Comparison of ENCODE assay signal across 17 cellular contexts in genomic region chr2:62713837-62714236, GRCh38.
"Had no signal": no experiment of that assay in that cellular context is flagged by ENCODE, and none has a peak within 500 bp of the region (broad histone marks: within the 10 kb centered on the region; RNA-seq: fewer than 3 reads in every experiment).

No MANE protein-coding gene starts in this region.

- H3K9me3 Mint-ChIP-seq: activated naive CD4-positive, alpha-beta T cell treated with anti-CD3 and anti-CD28 coated beads for 36 hours; T-cell had no signal

- H3K27me3 Mint-ChIP-seq: naive thymus-derived CD8-positive, alpha-beta T cell; T-cell had no signal

- H3K36me3 ChIP-seq: adrenal gland, neutrophil, right atrium auricular region had no signal

- FAIRE-seq: small intestine had no signal

- H3K4me3 Mint-ChIP-seq: activated CD8-positive, alpha-beta T cell treated with anti-CD3 and anti-CD28 coated beads, Interleukin-2, amount 10 ng/mL, durations not matched to agents 7 days and 5 days; activated naive CD4-positive, alpha-beta T cell treated with anti-CD3 and anti-CD28 coated beads for 36 hours; naive thymus-derived CD8-positive, alpha-beta T cell; T-cell had no signal

- H3K9me3 ChIP-seq: adrenal gland, esophagus squamous epithelium, neutrophil, right atrium auricular region, stomach had no signal

- H3K4me1 ChIP-seq: right atrium auricular region had no signal

- H3K27me3 ChIP-seq: adrenal gland, esophagus squamous epithelium, neutrophil, right atrium auricular region, stomach had no signal

- ATAC-seq: activated CD8-positive, alpha-beta T cell treated with anti-CD3 and anti-CD28 coated beads, Interleukin-2, amount 10 ng/mL, durations not matched to agents 7 days and 5 days; left cardiac atrium; naive thymus-derived CD8-positive, alpha-beta T cell; T-cell had no signal

- DNase-seq: activated CD4-positive, alpha-beta T cell treated with anti-CD3 and anti-CD28 coated beads for 4 hours; activated CD8-positive, alpha-beta T cell treated with anti-CD3 and anti-CD28 coated beads, Interleukin-2, amount 10 ng/mL, durations not matched to agents 7 days and 5 days; activated naive CD4-positive, alpha-beta T cell treated with anti-CD3 and anti-CD28 coated beads for 36 hours; adrenal gland; esophagus squamous epithelium; hypothalamus; left cardiac atrium; naive thymus-derived CD8-positive, alpha-beta T cell; posterior cingulate gyrus; small intestine; stomach; T-cell; T1000; WERI-Rb-1 had no signal

- H3K4me3 ChIP-seq: adrenal gland, esophagus squamous epithelium, lung, right atrium auricular region, stomach had no signal

- H3K27ac Mint-ChIP-seq: activated CD8-positive, alpha-beta T cell treated with anti-CD3 and anti-CD28 coated beads, Interleukin-2, amount 10 ng/mL, durations not matched to agents 7 days and 5 days; activated naive CD4-positive, alpha-beta T cell treated with anti-CD3 and anti-CD28 coated beads for 36 hours; naive thymus-derived CD8-positive, alpha-beta T cell; T-cell had no signal

- H3K27ac ChIP-seq: adrenal gland, esophagus squamous epithelium, neutrophil, right atrium auricular region, stomach, WERI-Rb-1 had no signal
